Comparison of ENCODE assay signal across 24 cellular contexts in genomic region chr20:14773486-14773885, GRCh38.
"Had no signal": no experiment of that assay in that cellular context is flagged by ENCODE, and none has a peak within 500 bp of the region (broad histone marks: within the 10 kb centered on the region; RNA-seq: fewer than 3 reads in every experiment).

No MANE protein-coding gene starts in this region.

- H3K4me3 ChIP-seq: coronary artery, dorsolateral prefrontal cortex, esophagus muscularis mucosa, gastroesophageal sphincter, heart left ventricle, hepatocyte, left lung, lower lobe of right lung had no signal

- H3K27me3 ChIP-seq: dorsolateral prefrontal cortex, esophagus muscularis mucosa, foreskin keratinocyte, gastroesophageal sphincter, heart left ventricle, hepatocyte, left lung had no signal

- H3K9me3 ChIP-seq: esophagus muscularis mucosa, gastroesophageal sphincter, left lung, lower lobe of right lung had no signal

- H3K27ac ChIP-seq: coronary artery, dorsolateral prefrontal cortex, epithelial cell of prostate, esophagus muscularis mucosa, foreskin keratinocyte, gastroesophageal sphincter, heart left ventricle, hepatocyte, left lung, lower lobe of right lung had no signal

- H3K36me3 Mint-ChIP-seq: naive thymus-derived CD8-positive, alpha-beta T cell had no signal

- H3K27ac Mint-ChIP-seq: naive thymus-derived CD8-positive, alpha-beta T cell had no signal

- DNase-seq: dermis blood vessel endothelial cell; dorsolateral prefrontal cortex; effector CD4-positive, alpha-beta T cell; effector memory CD4-positive, alpha-beta T cell; erythroblast; foreskin keratinocyte; heart left ventricle; left cardiac atrium; left lung; left ventricle myocardium superior; lower lobe of right lung; mesenchymal stem cell; midbrain; naive thymus-derived CD8-positive, alpha-beta T cell had no signal

- FAIRE-seq: colon, endothelial cell of umbilical vein, frontal cortex, islet of Langerhans, keratinocyte had no signal

- H3K4me1 ChIP-seq: esophagus muscularis mucosa, gastroesophageal sphincter, heart left ventricle, left lung, lower lobe of right lung had no signal

- H3K4me3 Mint-ChIP-seq: naive thymus-derived CD8-positive, alpha-beta T cell had no signal

- H3K27me3 Mint-ChIP-seq: naive thymus-derived CD8-positive, alpha-beta T cell had no signal

- H3K36me3 ChIP-seq: esophagus muscularis mucosa, gastroesophageal sphincter, heart left ventricle, left lung, lower lobe of right lung had no signal

- H3K4me1 Mint-ChIP-seq: naive thymus-derived CD8-positive, alpha-beta T cell had no signal

- ATAC-seq: foreskin keratinocyte; gastroesophageal sphincter; heart left ventricle; left cardiac atrium; left lung; left ventricle myocardium superior; lower lobe of right lung; naive thymus-derived CD8-positive, alpha-beta T cell had no signal
